Comparison of ENCODE assay signal across 2 cellular contexts in the genomic region with DNA sequence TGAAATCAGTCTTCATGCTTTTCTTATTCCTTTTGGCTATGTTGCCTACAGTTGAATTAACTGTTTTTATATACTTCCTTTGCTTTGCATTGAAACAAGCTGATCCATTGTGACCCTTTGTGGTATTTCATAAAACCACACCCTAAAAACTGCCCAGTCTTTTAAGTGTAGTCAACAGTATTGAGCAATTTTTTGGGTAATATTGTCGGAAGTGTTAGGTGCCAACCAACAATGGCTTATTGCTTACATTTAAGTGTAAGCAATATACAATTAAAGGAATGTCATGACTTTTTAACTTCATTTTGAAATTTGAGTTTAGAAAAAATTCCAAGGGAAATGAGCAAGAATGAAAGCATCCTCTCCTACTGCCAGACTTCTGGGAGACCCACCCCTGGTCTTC.
TF ChIP-seq lines count a peak whose summit lies in the region.

No MANE protein-coding gene starts in this region.

TF ChIP-seq in HCT116, 20 proteins besides CTCF, POLR2A, EP300 and RAD21:
- TF ChIP-seq ZFX (IDR thresholded peaks at IDR 0.05), result no peak
- peak; percentile 42; the same call in 1 of the 2 replicates for TF ChIP-seq CEBPB (IDR thresholded peaks at IDR 0.05; ENCODE audit: low read depth)

TF ChIP-seq in HepG2, 621 proteins besides CTCF, POLR2A, EP300 and RAD21:
- no peak for TF ChIP-seq FOXO1 (CRISPR knock-in tag; IDR thresholded peaks at IDR 0.05)
- TF ChIP-seq MAFK (conservative IDR thresholded peaks at IDR 0.05 in 1 of 2, IDR thresholded peaks at IDR 0.05 in 1 of 2; ENCODE audit: low read length in 2 of 2), result no peak
